Comparison of ENCODE assay signal across 8 cellular contexts in the genomic region with DNA sequence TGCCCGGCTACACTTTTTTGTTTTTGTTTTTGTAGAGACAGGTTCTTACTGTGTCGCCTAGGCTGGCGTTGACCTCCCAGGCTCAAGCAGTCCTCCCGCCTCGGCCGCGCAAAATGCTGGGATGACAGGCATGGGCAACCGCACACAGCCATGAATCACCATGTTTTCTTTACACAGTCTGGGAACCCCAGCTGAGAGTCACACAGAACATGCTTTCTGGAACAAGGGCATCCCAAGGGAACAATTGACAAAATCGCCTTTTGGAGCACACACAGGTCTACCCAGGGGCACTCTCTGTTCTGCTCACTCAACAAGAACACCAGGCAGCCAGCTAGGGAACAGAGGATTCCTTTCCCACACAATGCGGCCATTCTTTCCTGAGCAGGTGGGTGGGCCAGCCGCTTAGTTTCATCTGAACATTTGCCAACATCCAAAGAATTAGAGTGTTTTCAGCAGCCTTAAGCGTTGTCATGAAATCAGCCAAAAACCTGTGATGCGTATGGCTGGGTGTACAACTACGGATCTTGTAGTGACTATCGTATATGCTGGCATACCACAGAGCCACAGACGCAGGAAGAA. TPM values are rescaled to one million over a fixed set of nuclear protein-coding genes. Genes with fewer than 3 reads are reported as not detected.
DNase-seq lines count a peak whose midpoint lies in the region; ATAC-seq and TF ChIP-seq lines count a peak whose summit lies in the region.

No MANE protein-coding gene starts in this region.

- TF ChIP-seq POLR2A in gastrocnemius medialis (IDR thresholded peaks at IDR 0.05), result peak in 1 of 2 donors; percentile 15

- H3K4me1 ChIP-seq in gastrocnemius medialis, result no peaks in the 10 kb centered on the region

- H3K4me3 ChIP-seq in gastrocnemius medialis, result no peak overlapping the region

- intact Hi-C loops in gastrocnemius medialis (cut with DNase I; ENCODE audit: low total_unique reads), result no loop called here

- H3K9me3 ChIP-seq in gastrocnemius medialis, result no peaks in the 10 kb centered on the region

- no peak for TF ChIP-seq CTCF in gastrocnemius medialis (IDR thresholded peaks at IDR 0.05 in 4 of 5, conservative IDR thresholded peaks at IDR 0.05 in 1 of 5)

- DNase-seq in RPMI7951 (ENCODE audit: low read depth) (peak; percentile 67), foreskin melanocyte (peak; percentile 67), gastrocnemius medialis (peak; percentile 14 to 32)
- no peak for DNase-seq in activated naive CD4-positive, alpha-beta T cell treated with Interleukin-2 at 50 U/mL for 16 hours

- H3K27ac ChIP-seq in gastrocnemius medialis, result peak overlapping the region; percentile 57 to 70 (median 59)

- no peaks in the 10 kb centered on the region for H3K27me3 ChIP-seq in gastrocnemius medialis

- in situ Hi-C loops in gastrocnemius medialis (cut with MboI; ENCODE audit: low sequenced_read_pairs in 4 of 4), result no loop called here

- ATAC-seq in GM19351 (IDR thresholded peaks at IDR 0.05; ENCODE audit: unreplicated experiment) (peak; percentile 36), gastrocnemius medialis (peak; percentile 77 to 89), GM21528 (IDR thresholded peaks at IDR 0.05; ENCODE audit: low FRiP score, unreplicated experiment) (no peak), GM21360 (IDR thresholded peaks at IDR 0.05; ENCODE audit: unreplicated experiment) (no peak), HG03045 (IDR thresholded peaks at IDR 0.05; ENCODE audit: unreplicated experiment) (no peak)

- no peaks in the 10 kb centered on the region for H3K36me3 ChIP-seq in gastrocnemius medialis

RNA-seq across cellular contexts. Expression of a gene that starts 15.7 kb away (rescaled TPM):
- 3.5 and 4.7 TPM in 2 replicates for total RNA-seq in RPMI7951 (2014; rRNA removed; shearing (Covaris generic))
- total RNA-seq in gastrocnemius medialis, result 1 to 10 TPM; 1.2 to 4.7 (median 2.3) TPM

Comparison
In these comparisons a context has a peak if more than half of its experiments do, and no peak if none do; other contexts are left out.
1. ATAC-seq: peak in GM19351 (single experiment) and gastrocnemius medialis (2 of 2); none in GM21528 (single experiment), GM21360 (single experiment) and HG03045 (single experiment).